ENCODE assay signal across 17 cellular contexts in the genomic region with DNA sequence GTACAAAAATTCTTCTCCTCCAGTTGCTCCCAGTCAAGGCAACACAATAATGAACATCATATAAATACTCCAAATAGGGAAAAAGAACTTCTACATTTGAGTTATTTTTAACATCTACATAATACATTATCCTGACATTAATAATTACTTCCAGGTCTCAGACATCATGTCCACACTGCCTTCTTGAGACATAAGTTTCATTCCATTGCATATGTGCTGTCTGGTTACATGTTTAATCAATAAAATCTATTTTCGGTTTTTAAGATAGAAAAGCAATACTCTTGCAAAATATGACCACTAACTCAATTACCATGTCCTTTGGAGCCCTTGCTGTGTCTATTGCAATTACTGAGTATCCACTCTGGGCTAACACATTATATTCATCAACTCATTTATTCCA.
"Had no signal": no experiment of that assay in that cellular context is flagged by ENCODE, and none has a peak within 500 bp of the region (broad histone marks: within the 10 kb centered on the region; RNA-seq: fewer than 3 reads in every experiment).

No MANE protein-coding gene starts in this region.

- H3K9me3 ChIP-seq: MG63, Peyer's patch, SJSA1 had no signal

- H3K4me1 ChIP-seq: Peyer's patch, SJSA1 had no signal

- H3K27me3 ChIP-seq: MG63, Peyer's patch, SJSA1 had no signal

- H3K4me2 ChIP-seq: PC-9 had no signal

- H2AFZ ChIP-seq: PC-9 had no signal

- H3K36me3 ChIP-seq: MG63, Peyer's patch, SJSA1 had no signal

- H3K4me3 ChIP-seq: MG63, PC-9, Peyer's patch, SJSA1, SK-N-MC had no signal

- DNase-seq: KBM-7, MG63, NCI-H1092, NCI-H1417 treated with DMSO at 0.1 percent for 48 hours, NCI-H146, NCI-H1930, NCI-H2107, NCI-H2227 treated with DMSO at 0.1 percent for 48 hours, NCI-H510A, NCI-H524 treated with DMSO at 0.1 percent for 48 hours, NCI-H774, OCI-M1, PC-9, Peyer's patch, SHP77 treated with DMSO at 0.1 percent for 48 hours had no signal

- H3K27ac ChIP-seq: PC-9, Peyer's patch, SJSA1, SK-N-MC had no signal
